In the genomic region with DNA sequence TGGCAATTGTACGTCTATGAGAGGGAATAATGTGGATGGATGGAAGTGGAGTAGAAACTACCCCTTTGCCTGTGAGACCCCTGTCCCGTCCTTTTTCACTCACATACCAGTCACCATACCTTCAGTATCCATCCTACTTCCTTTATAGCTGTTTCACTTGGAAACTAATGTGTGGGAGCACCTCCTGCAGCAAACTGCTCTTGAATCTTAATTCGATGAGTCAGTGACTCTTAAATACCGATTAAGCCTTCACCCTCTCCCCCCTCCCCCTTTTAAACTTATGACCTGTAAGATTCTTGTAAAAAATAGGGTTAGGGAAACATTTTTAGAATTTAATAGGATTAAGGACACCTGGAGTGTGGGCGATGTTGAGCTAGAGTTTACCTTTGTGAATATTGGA, we compare ENCODE assay signal across 8 cellular contexts. TPM values are rescaled to one million over a fixed set of nuclear protein-coding genes. Genes with fewer than 3 reads are reported as not detected.
DNase-seq lines count a peak whose midpoint lies in the region; ATAC-seq lines count a peak whose summit lies in the region.

No MANE protein-coding gene starts in this region.

- H3K9me3 Mint-ChIP-seq in immature natural killer cell, result no peaks in the 10 kb centered on the region
- H3K9me3 Mint-ChIP-seq in stimulated activated naive B cell treated with anti-CD40 and anti-IgM and Interleukin-4, amounts not matched to agents 10 μg/mL and 1 μg/mL and 100 μg/mL, for 72 hours, result no peaks in the 10 kb centered on the region

- H3K36me3 Mint-ChIP-seq in immature natural killer cell, result no peaks in the 10 kb centered on the region
- no peaks in the 10 kb centered on the region for H3K36me3 Mint-ChIP-seq in stimulated activated naive B cell treated with anti-CD40 and anti-IgM and Interleukin-4, amounts not matched to agents 10 μg/mL and 1 μg/mL and 100 μg/mL, for 72 hours

- peak overlapping the region; percentile 83 to 93 (median 89) for H3K4me3 Mint-ChIP-seq in immature natural killer cell
- H3K4me3 Mint-ChIP-seq in stimulated activated naive B cell treated with anti-CD40 and anti-IgM and Interleukin-4, amounts not matched to agents 10 μg/mL and 1 μg/mL and 100 μg/mL, for 72 hours, result peak overlapping the region; percentile 85 to 86

- H3K27ac ChIP-seq in angular gyrus (ENCODE audit: low read depth, low read length), result peak overlapping the region; percentile 92

- peaks cover 33 to 36% of the 10 kb centered on the region in 2 donors for H3K4me1 Mint-ChIP-seq in immature natural killer cell
- peaks cover 19 to 24% of the 10 kb centered on the region in 2 donors for H3K4me1 Mint-ChIP-seq in stimulated activated naive B cell treated with anti-CD40 and anti-IgM and Interleukin-4, amounts not matched to agents 10 μg/mL and 1 μg/mL and 100 μg/mL, for 72 hours

- peak in 1 of 2 donors; percentile 8 for ATAC-seq in stimulated activated naive B cell treated with anti-CD40 and anti-IgM and Interleukin-4, amounts not matched to agents 10 μg/mL and 1 μg/mL and 100 μg/mL, for 72 hours (replicated peaks)
- no peak for ATAC-seq in GM18498 (IDR thresholded peaks at IDR 0.05; ENCODE audit: unreplicated experiment)

- peaks cover 14 to 28% (median 22%) of the 10 kb centered on the region in 3 donors for H3K27me3 Mint-ChIP-seq in immature natural killer cell (ENCODE audit: low read depth in 3 of 3)
- no peaks in the 10 kb centered on the region for H3K27me3 Mint-ChIP-seq in stimulated activated naive B cell treated with anti-CD40 and anti-IgM and Interleukin-4, amounts not matched to agents 10 μg/mL and 1 μg/mL and 100 μg/mL, for 72 hours

- H3K27ac Mint-ChIP-seq in immature natural killer cell, result peak overlapping the region in 5 of 6 donors; percentile 33 to 75 (median 53)
- peak overlapping the region; percentile 37 for H3K27ac Mint-ChIP-seq in stimulated activated naive B cell treated with anti-CD40 and anti-IgM and Interleukin-4, amounts not matched to agents 10 μg/mL and 1 μg/mL and 100 μg/mL, for 72 hours

- DNase-seq in DMS53 (lab: John Stamatoyannopoulos, UW), result peak; percentile 39
- DNase-seq in LoVo (ENCODE audit: low spot score), result peak; percentile 50
- peak in 1 of 3 donors; percentile 0 for DNase-seq in immature natural killer cell
- DNase-seq in stimulated activated naive B cell treated with anti-CD40 and anti-IgM and Interleukin-4, amounts not matched to agents 10 μg/mL and 1 μg/mL and 100 μg/mL, for 72 hours, result no peak
- DNase-seq in GF-D8 (lab: John Stamatoyannopoulos, UW), result no peak
- no peak for DNase-seq in NCI-H187 treated with DMSO at 0.1 percent for 48 hours (lab: John Stamatoyannopoulos, UW)

RNA-seq across cellular contexts. Expression of gene SPRED1, which starts 0.8 kb away (rescaled TPM):
- polyA plus RNA-seq in immature natural killer cell, result under 1 TPM in 2 of 3 donors, not detected in 1; 0.10 to 0.99 TPM

Comparison
In these comparisons a context has a peak if more than half of its experiments do, and no peak if none do; other contexts are left out.
1. DNase-seq: peak in DMS53 (single experiment) and LoVo (single experiment); none in stimulated activated naive B cell treated with anti-CD40 and anti-IgM and Interleukin-4, amounts not matched to agents 10 μg/mL and 1 μg/mL and 100 μg/mL, for 72 hours (single experiment), GF-D8 (single experiment) and NCI-H187 treated with DMSO at 0.1 percent for 48 hours (single experiment).